Comparison of ENCODE assay signal across 20 cellular contexts in the genomic region with DNA sequence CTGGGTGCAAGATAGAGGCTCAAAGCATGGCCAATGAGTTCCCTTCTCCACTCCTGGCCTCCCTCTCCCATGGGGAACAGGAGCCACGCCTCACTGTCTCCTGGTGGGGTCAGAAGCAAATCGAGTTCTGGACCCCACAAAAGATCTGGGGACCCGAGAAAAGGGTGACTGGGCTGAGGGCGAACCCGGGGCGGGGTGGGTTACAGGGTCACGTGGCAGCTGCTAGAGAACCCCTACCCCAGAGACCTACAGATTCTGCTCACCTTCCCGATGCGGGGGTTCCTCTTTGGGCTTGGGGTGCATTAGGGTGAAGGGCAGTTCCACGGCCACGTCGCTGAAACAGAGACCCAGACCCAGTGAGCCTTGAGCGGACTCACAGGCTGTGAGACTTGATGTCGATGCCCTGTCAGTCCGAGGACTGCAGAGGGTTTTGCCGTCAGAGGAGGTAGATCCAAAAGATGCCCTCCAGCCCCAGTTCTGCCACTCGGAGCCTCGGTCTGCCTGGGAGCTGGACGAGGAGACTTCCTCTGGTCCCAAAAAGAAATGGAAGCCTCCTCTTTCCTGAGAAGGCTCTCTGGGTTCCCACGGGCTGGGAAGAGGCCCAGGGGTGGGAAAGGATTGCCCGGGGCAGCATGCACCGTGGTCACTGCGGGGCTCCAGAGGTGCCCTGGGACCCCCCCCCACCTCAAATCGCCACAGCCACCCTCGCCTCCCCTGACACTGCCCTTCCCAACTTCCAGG. TPM values are rescaled to one million over a fixed set of nuclear protein-coding genes. Genes with fewer than 3 reads are reported as not detected.
DNase-seq lines count a peak whose midpoint lies in the region; ATAC-seq and TF ChIP-seq lines count a peak whose summit lies in the region.
"Had no signal": no experiment of that assay in that cellular context is flagged by ENCODE, and none has a peak within 500 bp of the region (broad histone marks: within the 10 kb centered on the region; RNA-seq: fewer than 3 reads in every experiment).

No MANE protein-coding gene starts in this region.

- no peak for TF ChIP-seq POLR2A in Peyer's patch (IDR thresholded peaks at IDR 0.05)
- no peak for TF ChIP-seq POLR2A in sigmoid colon (IDR thresholded peaks at IDR 0.05)

- H3K36me3 ChIP-seq in Peyer's patch (peaks cover 0 to 59% (median 0%) of the 10 kb centered on the region in 3 donors), sigmoid colon (peaks cover 0 to 84% (median 28%) of the 10 kb centered on the region in 4 donors)

- H3K9me3 ChIP-seq in Peyer's patch = no peaks in the 10 kb centered on the region
- no peaks in the 10 kb centered on the region for H3K9me3 ChIP-seq in sigmoid colon

- TF ChIP-seq CTCF in Peyer's patch (IDR thresholded peaks at IDR 0.05) (no peak), glutamatergic neuron (IDR thresholded peaks at IDR 0.05; ENCODE audit: partially characterized antibody, unreplicated experiment) (no peak), sigmoid colon (IDR thresholded peaks at IDR 0.05) (no peak)

- no peaks in the 10 kb centered on the region for H3K9me3 Mint-ChIP-seq in activated naive CD8-positive, alpha-beta T cell treated with anti-CD3 and anti-CD28 coated beads, Interleukin-2, amount 10 ng/mL, durations not matched to agents 7 days and 5 days
- no peaks in the 10 kb centered on the region for H3K9me3 Mint-ChIP-seq in activated naive CD8-positive, alpha-beta T cell treated with anti-CD3 and anti-CD28 coated beads, Interleukin-2, amount 50 U/mL, for 24 hours
- H3K9me3 Mint-ChIP-seq in glutamatergic neuron (ENCODE audit: unreplicated experiment) = peaks cover 8% of the 10 kb centered on the region

- no peak overlapping the region for H3K27ac Mint-ChIP-seq in activated naive CD8-positive, alpha-beta T cell treated with anti-CD3 and anti-CD28 coated beads, Interleukin-2, amount 10 ng/mL, durations not matched to agents 7 days and 5 days
- no peak overlapping the region for H3K27ac Mint-ChIP-seq in activated naive CD8-positive, alpha-beta T cell treated with anti-CD3 and anti-CD28 coated beads, Interleukin-2, amount 50 U/mL, for 24 hours
- no peak overlapping the region for H3K27ac Mint-ChIP-seq in glutamatergic neuron (ENCODE audit: unreplicated experiment)

- WGBS in sigmoid colon, 2 donors = 92 to 93% methylated on average over 25 of the region's 25 CpGs

- no peaks in the 10 kb centered on the region for H3K4me1 ChIP-seq in Peyer's patch
- H3K4me1 ChIP-seq in sigmoid colon = no peaks in the 10 kb centered on the region

- H3K4me1 Mint-ChIP-seq in activated naive CD8-positive, alpha-beta T cell treated with anti-CD3 and anti-CD28 coated beads, Interleukin-2, amount 10 ng/mL, durations not matched to agents 7 days and 5 days = peaks cover 15% of the 10 kb centered on the region
- H3K4me1 Mint-ChIP-seq in activated naive CD8-positive, alpha-beta T cell treated with anti-CD3 and anti-CD28 coated beads, Interleukin-2, amount 50 U/mL, for 24 hours = peaks cover 18% of the 10 kb centered on the region
- H3K4me1 Mint-ChIP-seq in glutamatergic neuron (ENCODE audit: low read depth, unreplicated experiment) = peaks cover 3% of the 10 kb centered on the region

- peaks cover 7% of the 10 kb centered on the region for H3K36me3 Mint-ChIP-seq in activated naive CD8-positive, alpha-beta T cell treated with anti-CD3 and anti-CD28 coated beads, Interleukin-2, amount 10 ng/mL, durations not matched to agents 7 days and 5 days
- H3K36me3 Mint-ChIP-seq in activated naive CD8-positive, alpha-beta T cell treated with anti-CD3 and anti-CD28 coated beads, Interleukin-2, amount 50 U/mL, for 24 hours (ENCODE audit: low read depth) = peaks cover 2% of the 10 kb centered on the region
- H3K36me3 Mint-ChIP-seq in glutamatergic neuron (ENCODE audit: unreplicated experiment) = no peaks in the 10 kb centered on the region

- no peaks in the 10 kb centered on the region for H3K27me3 Mint-ChIP-seq in activated naive CD8-positive, alpha-beta T cell treated with anti-CD3 and anti-CD28 coated beads, Interleukin-2, amount 10 ng/mL, durations not matched to agents 7 days and 5 days
- no peaks in the 10 kb centered on the region for H3K27me3 Mint-ChIP-seq in activated naive CD8-positive, alpha-beta T cell treated with anti-CD3 and anti-CD28 coated beads, Interleukin-2, amount 50 U/mL, for 24 hours
- H3K27me3 Mint-ChIP-seq in glutamatergic neuron (ENCODE audit: unreplicated experiment) = peaks cover 6% of the 10 kb centered on the region

- DNase-seq in activated naive CD8-positive, alpha-beta T cell treated with anti-CD3 and anti-CD28 coated beads, Interleukin-2, amount 10 ng/mL, durations not matched to agents 7 days and 5 days = peak; percentile 24
- no peak for DNase-seq in activated naive CD8-positive, alpha-beta T cell treated with anti-CD3 and anti-CD28 coated beads, Interleukin-2, amount 50 U/mL, for 24 hours
- DNase-seq in Peyer's patch (peak in 2 of 3 donors; percentile 37 to 43), glutamatergic neuron (peak; percentile 6), sigmoid colon (peak; percentile 48), RKO (ENCODE audit: low spot score) (no peak), DMS153 treated with DMSO at 0.1 percent for 48 hours (lab: John Stamatoyannopoulos, UW; ENCODE audit: unreplicated experiment) (no peak)
- DNase-seq in stimulated activated CD4-positive, alpha-beta T cell treated with anti-CD3 and anti-CD28 coated beads, Interleukin-4, amount 100 ng/mL, for 1 hour = no peak
- DNase-seq: EL, GF-D8, IMR-90, NCI-H1105 treated with DMSO at 0.1 percent for 48 hours, NCI-H2081, NCI-H2171, NCI-H524 treated with DMSO at 0.1 percent for 48 hours, NCI-H82, SHP77 had no signal

- H3K4me3 ChIP-seq in Peyer's patch (no peak overlapping the region), sigmoid colon (no peak overlapping the region)

- no peak overlapping the region for H3K27ac ChIP-seq in Peyer's patch
- no peak overlapping the region for H3K27ac ChIP-seq in sigmoid colon
- H3K27ac ChIP-seq: KMS-11 had no signal

- no peak for ATAC-seq in activated naive CD8-positive, alpha-beta T cell treated with anti-CD3 and anti-CD28 coated beads, Interleukin-2, amount 10 ng/mL, durations not matched to agents 7 days and 5 days (ENCODE audit: low read depth)
- no peak for ATAC-seq in activated naive CD8-positive, alpha-beta T cell treated with anti-CD3 and anti-CD28 coated beads, Interleukin-2, amount 50 U/mL, for 24 hours
- ATAC-seq: HCT116, Panc1 had no signal

- no peak overlapping the region for H3K4me3 Mint-ChIP-seq in activated naive CD8-positive, alpha-beta T cell treated with anti-CD3 and anti-CD28 coated beads, Interleukin-2, amount 10 ng/mL, durations not matched to agents 7 days and 5 days
- H3K4me3 Mint-ChIP-seq in activated naive CD8-positive, alpha-beta T cell treated with anti-CD3 and anti-CD28 coated beads, Interleukin-2, amount 50 U/mL, for 24 hours = no peak overlapping the region
- H3K4me3 Mint-ChIP-seq in glutamatergic neuron (ENCODE audit: unreplicated experiment) = no peak overlapping the region

- no peaks in the 10 kb centered on the region for H3K27me3 ChIP-seq in Peyer's patch
- H3K27me3 ChIP-seq in sigmoid colon = no peaks in the 10 kb centered on the region

- POLR2A ChIA-PET in activated naive CD8-positive, alpha-beta T cell treated with anti-CD3 and anti-CD28 coated beads, Interleukin-2, amount 10 ng/mL, durations not matched to agents 7 days and 5 days (lab: Charles Lee) = no interaction called here

- intact Hi-C loops in sigmoid colon (cut with DNase I) = no loop called here

- no peak for TF ChIP-seq EP300 in sigmoid colon (IDR thresholded peaks at IDR 0.05)

RNA-seq across cellular contexts. Expression of a gene that starts 28.2 kb away (rescaled TPM):
- under 1 TPM; 0.14 to 0.28 TPM for total RNA-seq in activated naive CD8-positive, alpha-beta T cell treated with anti-CD3 and anti-CD28 coated beads, Interleukin-2, amount 10 ng/mL, durations not matched to agents 7 days and 5 days
- total RNA-seq in Peyer's patch (under 1 TPM in 1 of 4 donors, not detected in 3; 0.35 TPM), glutamatergic neuron (ENCODE audit: unreplicated experiment) (2.3 TPM), sigmoid colon (under 1 TPM in 3 of 4 donors, not detected in 1; 0.33 to 0.68 (median 0.36) TPM)
- polyA plus RNA-seq in sigmoid colon = under 1 TPM in 1 of 3 donors, not detected in 2; 0.28 TPM
- total RNA-seq: IMR-90 had no signal
- polyA plus RNA-seq: IMR-90 had no signal

Comparison
In these comparisons a context has a peak if more than half of its experiments do, and no peak if none do; other contexts are left out.
1. DNase-seq: peak in activated naive CD8-positive, alpha-beta T cell treated with anti-CD3 and anti-CD28 coated beads, Interleukin-2, amount 10 ng/mL, durations not matched to agents 7 days and 5 days (single experiment), Peyer's patch (2 of 3), glutamatergic neuron (single experiment) and sigmoid colon (single experiment); none in activated naive CD8-positive, alpha-beta T cell treated with anti-CD3 and anti-CD28 coated beads, Interleukin-2, amount 50 U/mL, for 24 hours (single experiment), stimulated activated CD4-positive, alpha-beta T cell treated with anti-CD3 and anti-CD28 coated beads, Interleukin-4, amount 100 ng/mL, for 1 hour (single experiment), RKO (single experiment) and DMS153 treated with DMSO at 0.1 percent for 48 hours (single experiment).